In genomic region chr15:58487724-58488120, GRCh38 we compare ENCODE assay signal across 22 cellular contexts. TPM values are rescaled to one million over a fixed set of nuclear protein-coding genes. Genes with fewer than 3 reads are reported as not detected.
"Had no signal": no experiment of that assay in that cellular context is flagged by ENCODE, and none has a peak within 500 bp of the region (broad histone marks: within the 10 kb centered on the region; RNA-seq: fewer than 3 reads in every experiment).

No MANE protein-coding gene starts in this region.

- H3K27ac ChIP-seq: colonic mucosa, esophagus squamous epithelium, gastroesophageal sphincter, left ventricle myocardium inferior, lower lobe of right lung, suprapubic skin, thyroid gland, upper lobe of right lung had no signal

- H3K4me1 ChIP-seq: gastroesophageal sphincter, lower lobe of right lung, upper lobe of right lung had no signal

- H3K36me3 ChIP-seq: colonic mucosa, esophagus squamous epithelium, gastroesophageal sphincter, left ventricle myocardium inferior, lower lobe of right lung, suprapubic skin, thyroid gland, upper lobe of right lung had no signal

- DNase-seq: colonic mucosa; dermis blood vessel endothelial cell; esophagus squamous epithelium; glutamatergic neuron; kidney; left cardiac atrium; left ventricle myocardium inferior; lower lobe of right lung; midbrain; naive thymus-derived CD4-positive, alpha-beta T cell; right cardiac atrium; stimulated activated CD4-positive, alpha-beta T cell treated with anti-CD3 and anti-CD28 coated beads, Interleukin-4, amount 100 ng/mL, for 1 hour; stimulated activated CD8-positive, alpha-beta memory T cell treated with anti-CD3 and anti-CD28 coated beads, Interleukin-4, amount 100 ng/mL, for 48 hours; stimulated activated naive CD8-positive, alpha-beta T cell treated with anti-CD3 and anti-CD28 coated beads, Interleukin-15, Interleukin-2, amounts not matched to agents 100 U/mL and 50 U/mL, for 24 hours; thyroid gland; upper lobe of right lung had no signal

- H3K27me3 ChIP-seq: colonic mucosa, esophagus squamous epithelium, gastroesophageal sphincter, suprapubic skin, thyroid gland, upper lobe of right lung had no signal

- H3K9me3 ChIP-seq: colonic mucosa, suprapubic skin, thyroid gland had no signal

- ATAC-seq: gastroesophageal sphincter; left cardiac atrium; lower lobe of right lung; naive thymus-derived CD4-positive, alpha-beta T cell; right cardiac atrium; stimulated activated effector memory CD8-positive, alpha-beta T cell treated with anti-CD3 and anti-CD28 coated beads, Interleukin-12 subunit alpha, Interleukin-12 subunit beta, amount 100 ng/mL, for 72 hours; stimulated activated naive CD8-positive, alpha-beta T cell treated with anti-CD3 and anti-CD28 coated beads, Interleukin-15, Interleukin-2, amounts not matched to agents 100 U/mL and 50 U/mL, for 24 hours; upper lobe of right lung had no signal

- H3K4me3 ChIP-seq: colonic mucosa, esophagus squamous epithelium, gastroesophageal sphincter, left ventricle myocardium inferior, lower lobe of right lung, suprapubic skin, thyroid gland, upper lobe of right lung had no signal

RNA-seq across cellular contexts. Expression of gene LIPC, which starts 55.9 kb away (rescaled TPM):
- total RNA-seq: cerebellum, neural crest cell, osteocyte had no signal
